19 cellular contexts compared by ENCODE assay signal in the genomic region with DNA sequence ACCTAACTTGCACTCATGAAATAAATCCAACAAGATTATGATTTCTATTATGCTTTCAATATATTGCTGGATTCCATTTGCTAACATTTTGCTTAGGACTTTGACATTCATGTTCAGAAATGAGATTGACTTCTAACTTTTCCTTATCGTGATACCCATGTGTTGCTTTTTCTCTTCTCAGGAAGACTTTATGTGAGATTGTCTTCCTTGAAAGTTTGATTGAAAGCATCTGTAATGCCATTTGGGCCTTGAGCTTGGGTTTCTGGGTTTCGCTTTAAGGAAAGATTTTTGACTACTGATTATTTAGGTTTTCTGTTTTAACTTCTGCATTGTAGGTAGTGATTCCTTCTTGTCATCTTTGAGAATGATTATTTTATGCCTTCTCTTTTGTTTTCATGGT. TPM values are rescaled to one million over a fixed set of nuclear protein-coding genes. Genes with fewer than 3 reads are reported as not detected.
"Had no signal": no experiment of that assay in that cellular context is flagged by ENCODE, and none has a peak within 500 bp of the region (broad histone marks: within the 10 kb centered on the region; RNA-seq: fewer than 3 reads in every experiment).

No MANE protein-coding gene starts in this region.

- ATAC-seq: gastrocnemius medialis, heart right ventricle, left cardiac atrium, left lung, left ventricle myocardium superior, lower lobe of right lung, mucosa of descending colon had no signal

- H3K9me3 Mint-ChIP-seq: mesothelial cell of epicardium, naive B cell had no signal

- H3K4me1 ChIP-seq: esophagus muscularis mucosa, gastrocnemius medialis, heart right ventricle, left lung, lower lobe of right lung had no signal

- H3K27me3 Mint-ChIP-seq: naive B cell had no signal

- DNase-seq: dermis blood vessel endothelial cell; dorsolateral prefrontal cortex; effector CD4-positive, alpha-beta T cell; effector memory CD4-positive, alpha-beta T cell; foreskin melanocyte; gastrocnemius medialis; glutamatergic neuron; heart right ventricle; hippocampal formation; left cardiac atrium; left lung; left ventricle myocardium superior; lower lobe of right lung; mesenchymal stem cell; mucosa of descending colon; naive B cell had no signal

- H3K27ac Mint-ChIP-seq: mesothelial cell of epicardium had no signal

- H3K4me3 Mint-ChIP-seq: mesothelial cell of epicardium, naive B cell had no signal

- H3K27ac ChIP-seq: coronary artery, dorsolateral prefrontal cortex, esophagus muscularis mucosa, gastrocnemius medialis, heart right ventricle, left lung, lower lobe of right lung had no signal

- H3K27me3 ChIP-seq: dorsolateral prefrontal cortex, esophagus muscularis mucosa, gastrocnemius medialis, heart right ventricle, left lung had no signal

RNA-seq across cellular contexts. Expression of a gene that starts 27.8 kb away (rescaled TPM):
- total RNA-seq: esophagus muscularis mucosa, left ventricle myocardium superior, lower lobe of right lung had no signal
